Comparison of ENCODE assay signal across 11 cellular contexts in genomic region chr11:111414267-111414931, GRCh38. TPM values are rescaled to one million over a fixed set of nuclear protein-coding genes. Genes with fewer than 3 reads are reported as not detected.
DNase-seq lines count a peak whose midpoint lies in the region; ATAC-seq lines count a peak whose summit lies in the region.
"Had no signal": no experiment of that assay in that cellular context is flagged by ENCODE, and none has a peak within 500 bp of the region (broad histone marks: within the 10 kb centered on the region; RNA-seq: fewer than 3 reads in every experiment).

No MANE protein-coding gene starts in this region.

- DNase-seq in CD8-positive, alpha-beta memory T cell = no peak
- DNase-seq in nucleus accumbens (lab: John Stamatoyannopoulos, UW) (no peak), D341Med (ENCODE audit: low spot score) (no peak), DMS79 treated with DMSO at 0.1 percent for 48 hours (lab: John Stamatoyannopoulos, UW) (no peak)
- DNase-seq: dermis blood vessel endothelial cell, NCI-H1694 treated with DMSO at 0.1 percent for 48 hours, small intestine had no signal

- H3K9me3 Mint-ChIP-seq in dendritic cell treated with granulocyte-macrophage colony-stimulating factor and Interleukin-4, amounts not matched to agents 40 ng/mL and 50 ng/mL, for 4 days = no peaks in the 10 kb centered on the region
- no peaks in the 10 kb centered on the region for H3K9me3 Mint-ChIP-seq in CD8-positive, alpha-beta memory T cell

- CTCF ChIA-PET in CD8-positive, alpha-beta memory T cell (lab: Charles Lee) = no interaction called here

- H3K27ac ChIP-seq in CD8-positive, alpha-beta memory T cell (ENCODE audit: low read depth, low read length) = no peak overlapping the region

- POLR2A ChIA-PET in CD8-positive, alpha-beta memory T cell (lab: Charles Lee) = no interaction called here

- H3K27ac Mint-ChIP-seq in dendritic cell treated with granulocyte-macrophage colony-stimulating factor and Interleukin-4, amounts not matched to agents 40 ng/mL and 50 ng/mL, for 4 days = peak overlapping the region; percentile 72
- H3K27ac Mint-ChIP-seq in CD8-positive, alpha-beta memory T cell = peak overlapping the region in 1 of 8 donors; percentile 16

- ATAC-seq in GM18502 (IDR thresholded peaks at IDR 0.05; ENCODE audit: poor library complexity, unreplicated experiment) (peak; percentile 37), GM21360 (IDR thresholded peaks at IDR 0.05; ENCODE audit: unreplicated experiment) (peak; percentile 29), HG03460 (IDR thresholded peaks at IDR 0.05; ENCODE audit: unreplicated experiment) (peak; percentile 30)

- H3K27me3 ChIP-seq in CD8-positive, alpha-beta memory T cell (ENCODE audit: insufficient read depth, low read length, poor library complexity, severe bottlenecking) = no peaks in the 10 kb centered on the region

- peak overlapping the region; percentile 69 for H3K4me3 Mint-ChIP-seq in dendritic cell treated with granulocyte-macrophage colony-stimulating factor and Interleukin-4, amounts not matched to agents 40 ng/mL and 50 ng/mL, for 4 days
- H3K4me3 Mint-ChIP-seq in CD8-positive, alpha-beta memory T cell = peak overlapping the region in 1 of 7 donors; percentile 54

- H3K4me1 Mint-ChIP-seq in dendritic cell treated with granulocyte-macrophage colony-stimulating factor and Interleukin-4, amounts not matched to agents 40 ng/mL and 50 ng/mL, for 4 days (ENCODE audit: low read depth) = peaks cover 26% of the 10 kb centered on the region
- peaks cover 17 to 30% (median 18%) of the 10 kb centered on the region in 3 donors for H3K4me1 Mint-ChIP-seq in CD8-positive, alpha-beta memory T cell

- no peak overlapping the region for H3K4me3 ChIP-seq in CD8-positive, alpha-beta memory T cell (ENCODE audit: low read length)

- no peaks in the 10 kb centered on the region for H3K9me3 ChIP-seq in CD8-positive, alpha-beta memory T cell (ENCODE audit: low read length)

- H3K27me3 Mint-ChIP-seq in dendritic cell treated with granulocyte-macrophage colony-stimulating factor and Interleukin-4, amounts not matched to agents 40 ng/mL and 50 ng/mL, for 4 days = no peaks in the 10 kb centered on the region
- H3K27me3 Mint-ChIP-seq in CD8-positive, alpha-beta memory T cell = peaks cover 2 to 4% of the 10 kb centered on the region in 2 donors

- intact Hi-C loops in dendritic cell treated with granulocyte-macrophage colony-stimulating factor and Interleukin-4, amounts not matched to agents 40 ng/mL and 50 ng/mL, for 4 days (cut with micrococcal nuclease) = no loop called here

- no peaks in the 10 kb centered on the region for H3K36me3 Mint-ChIP-seq in dendritic cell treated with granulocyte-macrophage colony-stimulating factor and Interleukin-4, amounts not matched to agents 40 ng/mL and 50 ng/mL, for 4 days (ENCODE audit: low read depth)
- H3K36me3 Mint-ChIP-seq in CD8-positive, alpha-beta memory T cell = no peaks in the 10 kb centered on the region

- H3K4me1 ChIP-seq in CD8-positive, alpha-beta memory T cell (ENCODE audit: insufficient read depth, low read length) = peaks cover 11% of the 10 kb centered on the region

- H3K36me3 ChIP-seq in CD8-positive, alpha-beta memory T cell (ENCODE audit: insufficient read depth, low read length) = no peaks in the 10 kb centered on the region

RNA-seq across cellular contexts. Expression of gene POU2AF1, which starts 35.3 kb away (rescaled TPM):
- 1 to 10 TPM; 1.5 to 2.3 TPM for total RNA-seq in CD8-positive, alpha-beta memory T cell
- polyA plus RNA-seq in CD8-positive, alpha-beta memory T cell = not detected
- total RNA-seq: dermis blood vessel endothelial cell had no signal
